1 cellular context compared by ENCODE assay signal in genomic region chr10:63133787-63134557, GRCh38.
TF ChIP-seq lines count a peak whose summit lies in the region.

No MANE protein-coding gene starts in this region.

TF ChIP-seq in GM12878, 131 proteins besides CTCF, POLR2A, EP300 and RAD21 (continued from another document):
- TF ChIP-seq WRNIP1 (IDR thresholded peaks at IDR 0.05; ENCODE audit: borderline replicate concordance, low read depth, low read length) (0 out of 2 replicates have a peak, but pooled peaks have one; percentile 38), SMAD5 (IDR thresholded peaks at IDR 0.05; ENCODE audit: low read depth) (no peak), IKZF2 (IDR thresholded peaks at IDR 0.05) (0 out of 4 replicates have a peak, but pooled peaks of 1 of the 2 experiments have one; percentile 6), MTA2 (IDR thresholded peaks at IDR 0.05; ENCODE audit: low read depth) (peak; percentile 2)
- TF ChIP-seq, protein P1, sequence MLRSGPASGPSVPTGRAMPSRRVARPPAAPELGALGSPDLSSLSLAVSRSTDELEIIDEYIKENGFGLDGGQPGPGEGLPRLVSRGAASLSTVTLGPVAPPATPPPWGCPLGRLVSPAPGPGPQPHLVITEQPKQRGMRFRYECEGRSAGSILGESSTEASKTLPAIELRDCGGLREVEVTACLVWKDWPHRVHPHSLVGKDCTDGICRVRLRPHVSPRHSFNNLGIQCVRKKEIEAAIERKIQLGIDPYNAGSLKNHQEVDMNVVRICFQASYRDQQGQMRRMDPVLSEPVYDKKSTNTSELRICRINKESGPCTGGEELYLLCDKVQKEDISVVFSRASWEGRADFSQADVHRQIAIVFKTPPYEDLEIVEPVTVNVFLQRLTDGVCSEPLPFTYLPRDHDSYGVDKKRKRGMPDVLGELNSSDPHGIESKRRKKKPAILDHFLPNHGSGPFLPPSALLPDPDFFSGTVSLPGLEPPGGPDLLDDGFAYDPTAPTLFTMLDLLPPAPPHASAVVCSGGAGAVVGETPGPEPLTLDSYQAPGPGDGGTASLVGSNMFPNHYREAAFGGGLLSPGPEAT (IDR thresholded peaks at IDR 0.05; ENCODE audit: low read depth): 0 out of 2 replicates have a peak, but pooled peaks have one; percentile 8
- TF ChIP-seq, protein P2, sequence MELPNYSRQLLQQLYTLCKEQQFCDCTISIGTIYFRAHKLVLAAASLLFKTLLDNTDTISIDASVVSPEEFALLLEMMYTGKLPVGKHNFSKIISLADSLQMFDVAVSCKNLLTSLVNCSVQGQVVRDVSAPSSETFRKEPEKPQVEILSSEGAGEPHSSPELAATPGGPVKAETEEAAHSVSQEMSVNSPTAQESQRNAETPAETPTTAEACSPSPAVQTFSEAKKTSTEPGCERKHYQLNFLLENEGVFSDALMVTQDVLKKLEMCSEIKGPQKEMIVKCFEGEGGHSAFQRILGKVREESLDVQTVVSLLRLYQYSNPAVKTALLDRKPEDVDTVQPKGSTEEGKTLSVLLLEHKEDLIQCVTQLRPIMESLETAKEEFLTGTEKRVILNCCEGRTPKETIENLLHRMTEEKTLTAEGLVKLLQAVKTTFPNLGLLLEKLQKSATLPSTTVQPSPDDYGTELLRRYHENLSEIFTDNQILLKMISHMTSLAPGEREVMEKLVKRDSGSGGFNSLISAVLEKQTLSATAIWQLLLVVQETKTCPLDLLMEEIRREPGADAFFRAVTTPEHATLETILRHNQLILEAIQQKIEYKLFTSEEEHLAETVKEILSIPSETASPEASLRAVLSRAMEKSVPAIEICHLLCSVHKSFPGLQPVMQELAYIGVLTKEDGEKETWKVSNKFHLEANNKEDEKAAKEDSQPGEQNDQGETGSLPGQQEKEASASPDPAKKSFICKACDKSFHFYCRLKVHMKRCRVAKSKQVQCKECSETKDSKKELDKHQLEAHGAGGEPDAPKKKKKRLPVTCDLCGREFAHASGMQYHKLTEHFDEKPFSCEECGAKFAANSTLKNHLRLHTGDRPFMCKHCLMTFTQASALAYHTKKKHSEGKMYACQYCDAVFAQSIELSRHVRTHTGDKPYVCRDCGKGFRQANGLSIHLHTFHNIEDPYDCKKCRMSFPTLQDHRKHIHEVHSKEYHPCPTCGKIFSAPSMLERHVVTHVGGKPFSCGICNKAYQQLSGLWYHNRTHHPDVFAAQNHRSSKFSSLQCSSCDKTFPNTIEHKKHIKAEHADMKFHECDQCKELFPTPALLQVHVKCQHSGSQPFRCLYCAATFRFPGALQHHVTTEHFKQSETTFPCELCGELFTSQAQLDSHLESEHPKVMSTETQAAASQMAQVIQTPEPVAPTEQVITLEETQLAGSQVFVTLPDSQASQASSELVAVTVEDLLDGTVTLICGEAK (IDR thresholded peaks at IDR 0.05; ENCODE audit: borderline replicate concordance): no peak
